ENCODE assay signal across 7 cellular contexts in the genomic region with DNA sequence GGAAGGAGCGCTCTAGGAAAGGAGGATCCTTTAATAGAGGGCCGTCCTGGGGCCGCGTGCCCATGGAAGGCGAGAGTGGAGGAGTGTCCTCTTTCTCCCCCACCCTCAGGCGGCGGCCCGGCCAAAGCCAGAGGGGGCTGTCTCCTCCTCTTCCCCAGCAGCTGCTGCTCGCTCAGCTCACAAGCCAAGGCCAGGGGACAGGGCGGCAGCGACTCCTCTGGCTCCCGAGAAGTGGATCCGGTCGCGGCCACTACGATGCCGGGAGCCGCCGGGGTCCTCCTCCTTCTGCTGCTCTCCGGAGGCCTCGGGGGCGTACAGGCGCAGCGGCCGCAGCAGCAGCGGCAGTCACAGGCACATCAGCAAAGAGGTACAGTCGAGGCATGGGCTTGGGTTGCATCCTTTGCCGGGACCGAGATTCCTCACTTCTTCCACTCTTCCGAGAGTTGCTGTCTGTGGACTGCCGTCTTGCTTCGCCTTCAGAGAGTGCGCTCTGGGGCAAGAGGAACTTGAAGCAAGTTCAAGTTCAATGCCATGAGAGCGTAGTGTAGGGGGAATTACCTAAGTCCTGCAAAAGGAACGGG. TPM values are rescaled to one million over a fixed set of nuclear protein-coding genes. Genes with fewer than 3 reads are reported as not detected.
DNase-seq lines count a peak whose midpoint lies in the region; ATAC-seq and TF ChIP-seq lines count a peak whose summit lies in the region.

A gene with protein sequence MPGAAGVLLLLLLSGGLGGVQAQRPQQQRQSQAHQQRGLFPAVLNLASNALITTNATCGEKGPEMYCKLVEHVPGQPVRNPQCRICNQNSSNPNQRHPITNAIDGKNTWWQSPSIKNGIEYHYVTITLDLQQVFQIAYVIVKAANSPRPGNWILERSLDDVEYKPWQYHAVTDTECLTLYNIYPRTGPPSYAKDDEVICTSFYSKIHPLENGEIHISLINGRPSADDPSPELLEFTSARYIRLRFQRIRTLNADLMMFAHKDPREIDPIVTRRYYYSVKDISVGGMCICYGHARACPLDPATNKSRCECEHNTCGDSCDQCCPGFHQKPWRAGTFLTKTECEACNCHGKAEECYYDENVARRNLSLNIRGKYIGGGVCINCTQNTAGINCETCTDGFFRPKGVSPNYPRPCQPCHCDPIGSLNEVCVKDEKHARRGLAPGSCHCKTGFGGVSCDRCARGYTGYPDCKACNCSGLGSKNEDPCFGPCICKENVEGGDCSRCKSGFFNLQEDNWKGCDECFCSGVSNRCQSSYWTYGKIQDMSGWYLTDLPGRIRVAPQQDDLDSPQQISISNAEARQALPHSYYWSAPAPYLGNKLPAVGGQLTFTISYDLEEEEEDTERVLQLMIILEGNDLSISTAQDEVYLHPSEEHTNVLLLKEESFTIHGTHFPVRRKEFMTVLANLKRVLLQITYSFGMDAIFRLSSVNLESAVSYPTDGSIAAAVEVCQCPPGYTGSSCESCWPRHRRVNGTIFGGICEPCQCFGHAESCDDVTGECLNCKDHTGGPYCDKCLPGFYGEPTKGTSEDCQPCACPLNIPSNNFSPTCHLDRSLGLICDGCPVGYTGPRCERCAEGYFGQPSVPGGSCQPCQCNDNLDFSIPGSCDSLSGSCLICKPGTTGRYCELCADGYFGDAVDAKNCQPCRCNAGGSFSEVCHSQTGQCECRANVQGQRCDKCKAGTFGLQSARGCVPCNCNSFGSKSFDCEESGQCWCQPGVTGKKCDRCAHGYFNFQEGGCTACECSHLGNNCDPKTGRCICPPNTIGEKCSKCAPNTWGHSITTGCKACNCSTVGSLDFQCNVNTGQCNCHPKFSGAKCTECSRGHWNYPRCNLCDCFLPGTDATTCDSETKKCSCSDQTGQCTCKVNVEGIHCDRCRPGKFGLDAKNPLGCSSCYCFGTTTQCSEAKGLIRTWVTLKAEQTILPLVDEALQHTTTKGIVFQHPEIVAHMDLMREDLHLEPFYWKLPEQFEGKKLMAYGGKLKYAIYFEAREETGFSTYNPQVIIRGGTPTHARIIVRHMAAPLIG (N-terminal part only) (plus strand): TSS at position 148 of the 581 bp plus-strand sequence. CDS start 108 bp downstream, at position 256.

- ATAC-seq in activated naive CD8-positive, alpha-beta T cell treated with anti-CD3 and anti-CD28 coated beads, Interleukin-2, amount 50 U/mL, for 24 hours: peak; percentile 49
- ATAC-seq in heart right ventricle: peak; percentile 97 to 99 (median 98)

- peaks cover 30% of the 10 kb centered on the region for H3K27me3 Mint-ChIP-seq in activated naive CD8-positive, alpha-beta T cell treated with anti-CD3 and anti-CD28 coated beads, Interleukin-2, amount 50 U/mL, for 24 hours

- H3K27me3 ChIP-seq in HAP-1 (ENCODE audit: low read depth): no peaks in the 10 kb centered on the region
- peaks cover 0 to 5% (median 0%) of the 10 kb centered on the region in 7 donors for H3K27me3 ChIP-seq in heart right ventricle
- H3K27me3 ChIP-seq in ovary: no peaks in the 10 kb centered on the region

- no peak within 1 kb of the TSS for H3K27ac Mint-ChIP-seq in activated naive CD8-positive, alpha-beta T cell treated with anti-CD3 and anti-CD28 coated beads, Interleukin-2, amount 50 U/mL, for 24 hours

- DNase-seq in HAP-1 (ENCODE audit: low spot score in 2 of 2) (peak; percentile 75 to 87), heart right ventricle (peak; percentile 88 to 90), ovary (peak; percentile 87 to 92 (median 89)), NCI-H345 (lab: John Stamatoyannopoulos, UW) (no peak), OCI-M2 (lab: John Stamatoyannopoulos, UW; ENCODE audit: unreplicated experiment) (no peak), cerebellar nuclear complex (lab: John Stamatoyannopoulos, UW) (no peak)
- peak; percentile 4 for DNase-seq in activated naive CD8-positive, alpha-beta T cell treated with anti-CD3 and anti-CD28 coated beads, Interleukin-2, amount 50 U/mL, for 24 hours

- H3K4me1 ChIP-seq in HAP-1 (peaks cover 16% of the 10 kb centered on the region), heart right ventricle (peaks cover 0 to 21% (median 14%) of the 10 kb centered on the region in 9 donors), ovary (ENCODE audit: insufficient read depth) (peaks cover 4% of the 10 kb centered on the region)

- H3K9me3 Mint-ChIP-seq in activated naive CD8-positive, alpha-beta T cell treated with anti-CD3 and anti-CD28 coated beads, Interleukin-2, amount 50 U/mL, for 24 hours: no peaks in the 10 kb centered on the region

- H3K9me3 ChIP-seq in HAP-1: no peaks in the 10 kb centered on the region
- no peaks in the 10 kb centered on the region for H3K9me3 ChIP-seq in heart right ventricle
- no peaks in the 10 kb centered on the region for H3K9me3 ChIP-seq in ovary

- TF ChIP-seq POLR2A in ovary (IDR thresholded peaks at IDR 0.05): peak; percentile 87

- H3K36me3 Mint-ChIP-seq in activated naive CD8-positive, alpha-beta T cell treated with anti-CD3 and anti-CD28 coated beads, Interleukin-2, amount 50 U/mL, for 24 hours (ENCODE audit: low read depth): no peaks in the 10 kb centered on the region

- intact Hi-C loops in heart right ventricle (cut with DNase I) (loop anchor here in 3 of 10 donors (1.0 to 10.0 kb wide), 6 partner anchors 35 to 372 kb away; no protein-coding TSS in a partner anchor), ovary (cut with DNase I) (loop anchor here in 1 of 4 donors (10.0 kb wide), 1 partner anchor 252 kb away; no protein-coding TSS in a partner anchor)

- TF ChIP-seq CTCF in heart right ventricle (IDR thresholded peaks at IDR 0.05) (peak in 7 of 9 donors; percentile 24 to 61 (median 35)), ovary (IDR thresholded peaks at IDR 0.05) (peak; percentile 33 to 56 (median 33))

- in situ Hi-C loops in HAP-1 (cut with MboI; ENCODE audit: low sequenced_read_pairs): no loop called here

- WGBS in heart right ventricle, 2 donors: 1 to 2% methylated on average over 35 of the region's 35 CpGs
- WGBS in ovary, 3 donors: 1 to 2% (median 2%) methylated on average over 29 to 35 of the region's 35 CpGs

- H3K27ac ChIP-seq in heart right ventricle (peak within 1 kb of the TSS; percentile 81 to 92 (median 88)), ovary (peak within 1 kb of the TSS; percentile 54 to 90)

- peak within 1 kb of the TSS; percentile 37 for H3K4me3 ChIP-seq in HAP-1
- H3K4me3 ChIP-seq in heart right ventricle: peak within 1 kb of the TSS; percentile 53 to 77 (median 70)
- peak within 1 kb of the TSS; percentile 47 for H3K4me3 ChIP-seq in ovary

- H3K4me1 Mint-ChIP-seq in activated naive CD8-positive, alpha-beta T cell treated with anti-CD3 and anti-CD28 coated beads, Interleukin-2, amount 50 U/mL, for 24 hours: peaks cover 4% of the 10 kb centered on the region

- no peaks in the 10 kb centered on the region for H3K36me3 ChIP-seq in HAP-1 (replicated peaks)
- no peaks in the 10 kb centered on the region for H3K36me3 ChIP-seq in heart right ventricle
- no peaks in the 10 kb centered on the region for H3K36me3 ChIP-seq in ovary

- peak within 1 kb of the TSS; percentile 24 for H3K4me3 Mint-ChIP-seq in activated naive CD8-positive, alpha-beta T cell treated with anti-CD3 and anti-CD28 coated beads, Interleukin-2, amount 50 U/mL, for 24 hours

- no peak for TF ChIP-seq EP300 in ovary (IDR thresholded peaks at IDR 0.05)

RNA-seq across cellular contexts. Expression of the gene that starts here (rescaled TPM):
- total RNA-seq in heart right ventricle (100 to 1,000 TPM; 144 to 293 (median 251) TPM), ovary (100 to 1,000 TPM in 6 of 7 donors, 10 to 100 TPM in 1; 42.5 to 226 (median 145) TPM)
- polyA plus RNA-seq in heart right ventricle (10 to 100 TPM; 31.1 to 40.0 TPM), ovary (10 to 100 TPM; 48.3 to 67.6 TPM)

Comparison
In these comparisons a context has a peak if more than half of its experiments do, and no peak if none do; other contexts are left out.
1. DNase-seq: peak in HAP-1 (2 of 2), activated naive CD8-positive, alpha-beta T cell treated with anti-CD3 and anti-CD28 coated beads, Interleukin-2, amount 50 U/mL, for 24 hours (single experiment), heart right ventricle (2 of 2) and ovary (5 of 5); none in NCI-H345 (single experiment), OCI-M2 (single experiment) and cerebellar nuclear complex (0 of 2).
2. Peak in every context shown above with its lines, with median percentiles within 50 percentile points of each other: H3K4me3 ChIP-seq.